Comparison of ENCODE assay signal across 38 cellular contexts in genomic region chr7:117272360-117272759, GRCh38. TPM values are rescaled to one million over a fixed set of nuclear protein-coding genes. Genes with fewer than 3 reads are reported as not detected.
"Had no signal": no experiment of that assay in that cellular context is flagged by ENCODE, and none has a peak within 500 bp of the region (broad histone marks: within the 10 kb centered on the region; RNA-seq: fewer than 3 reads in every experiment).

No MANE protein-coding gene starts in this region.

- H3K9me3 Mint-ChIP-seq: activated naive CD4-positive, alpha-beta T cell treated with anti-CD3 and anti-CD28 coated beads for 36 hours; activated naive CD4-positive, alpha-beta T cell treated with anti-CD3 and anti-CD28 coated beads, Interleukin-2, amount 10 ng/mL, durations not matched to agents 7 days and 5 days; activated naive CD4-positive, alpha-beta T cell treated with anti-CD3 and anti-CD28 coated beads, Interleukin-2, amount 50 U/mL, for 24 hours; activated naive CD8-positive, alpha-beta T cell treated with anti-CD3 and anti-CD28 coated beads for 36 hours; activated naive CD8-positive, alpha-beta T cell treated with anti-CD3 and anti-CD28 coated beads, Interleukin-2, amount 50 U/mL, for 24 hours; activated T-cell treated with anti-CD3 and anti-CD28 coated beads, Interleukin-2, amount 50 U/mL, for 24 hours; activated T-cell treated with anti-CD3 and anti-CD28 coated beads, Interleukin-2, amount 50 U/mL, for 4 hours; activated T-helper 17 cell treated with anti-CD3 and anti-CD28 coated beads, Interleukin-2, amount 50 U/mL, for 72 hours; activated T-helper 2 cell treated with anti-CD3 and anti-CD28 coated beads, Interferon-gamma antibody, Interleukin-2, Interleukin-4, amounts not matched to agents 10 μg/mL and 5 μg/mL and 100 μg/mL, durations not matched to agents 14 hours and 24 hours and 36 hours; brain; central memory CD8-positive, alpha-beta T cell had no signal

- H3K36me3 ChIP-seq: adrenal gland, ascending aorta, brain microvascular endothelial cell, breast epithelium had no signal

- H3K9me3 ChIP-seq: adrenal gland, ascending aorta, body of pancreas, breast epithelium had no signal

- H3K4me1 Mint-ChIP-seq: activated naive CD4-positive, alpha-beta T cell treated with anti-CD3 and anti-CD28 coated beads, Interleukin-2, amount 10 ng/mL, durations not matched to agents 7 days and 5 days; activated naive CD4-positive, alpha-beta T cell treated with anti-CD3 and anti-CD28 coated beads, Interleukin-2, amount 50 U/mL, for 24 hours; activated naive CD8-positive, alpha-beta T cell treated with anti-CD3 and anti-CD28 coated beads for 36 hours; activated naive CD8-positive, alpha-beta T cell treated with anti-CD3 and anti-CD28 coated beads, Interleukin-2, amount 10 ng/mL, durations not matched to agents 7 days and 5 days; activated naive CD8-positive, alpha-beta T cell treated with anti-CD3 and anti-CD28 coated beads, Interleukin-2, amount 50 U/mL, for 24 hours; activated T-helper 17 cell treated with anti-CD3 and anti-CD28 coated beads, Interleukin-2, amount 50 U/mL, for 72 hours; central memory CD8-positive, alpha-beta T cell had no signal

- H3K4me3 ChIP-seq: adrenal gland, ascending aorta, body of pancreas, breast epithelium, cardiac muscle cell had no signal

- H3K4me1 ChIP-seq: adrenal gland, body of pancreas, breast epithelium had no signal

- H3K27ac Mint-ChIP-seq: activated naive CD4-positive, alpha-beta T cell treated with anti-CD3 and anti-CD28 coated beads for 36 hours; activated naive CD4-positive, alpha-beta T cell treated with anti-CD3 and anti-CD28 coated beads, Interleukin-2, amount 10 ng/mL, durations not matched to agents 7 days and 5 days; activated naive CD4-positive, alpha-beta T cell treated with anti-CD3 and anti-CD28 coated beads, Interleukin-2, amount 50 U/mL, for 72 hours; activated naive CD8-positive, alpha-beta T cell; activated naive CD8-positive, alpha-beta T cell treated with anti-CD3 and anti-CD28 coated beads for 36 hours; activated naive CD8-positive, alpha-beta T cell treated with anti-CD3 and anti-CD28 coated beads, Interleukin-2, amount 10 ng/mL, durations not matched to agents 7 days and 5 days; activated naive CD8-positive, alpha-beta T cell treated with anti-CD3 and anti-CD28 coated beads, Interleukin-2, amount 50 U/mL, for 24 hours; activated T-cell treated with anti-CD3 and anti-CD28 coated beads, Interleukin-2, amount 50 U/mL, for 24 hours; activated T-cell treated with anti-CD3 and anti-CD28 coated beads, Interleukin-2, amount 50 U/mL, for 72 hours; activated T-helper 1 cell treated with anti-CD3 and anti-CD28 coated beads, Interleukin-12 subunit alpha, Interleukin-12 subunit beta, Interleukin-2, Interleukin-4 antibody, amounts not matched to agents 30 ng/mL and 10 ng/mL and 1 ng/mL, durations not matched to agents 14 hours and 24 hours and 36 hours; activated T-helper 17 cell treated with anti-CD3 and anti-CD28 coated beads, Interleukin-2, amount 50 U/mL, for 72 hours; activated T-helper 2 cell treated with anti-CD3 and anti-CD28 coated beads, Interferon-gamma antibody, Interleukin-2, Interleukin-4, amounts not matched to agents 10 μg/mL and 5 μg/mL and 100 μg/mL, durations not matched to agents 14 hours and 24 hours and 36 hours had no signal

- H3K27me3 Mint-ChIP-seq: activated naive CD4-positive, alpha-beta T cell treated with anti-CD3 and anti-CD28 coated beads, Interleukin-2, amount 10 ng/mL, durations not matched to agents 7 days and 5 days had no signal

- H3K27ac ChIP-seq: adrenal gland, ascending aorta, body of pancreas, brain microvascular endothelial cell had no signal

- DNase-seq: activated effector memory CD4-positive, alpha-beta T cell treated with anti-CD3 and anti-CD28 coated beads, Interleukin-2, amount 50 U/mL, for 16 hours; activated effector memory CD4-positive, alpha-beta T cell treated with Interleukin-2 at 50 U/mL for 16 hours; activated gamma-delta T cell; activated gamma-delta T cell treated with Interleukin-2 at 50 U/mL for 16 hours; activated naive CD4-positive, alpha-beta T cell; activated naive CD4-positive, alpha-beta T cell treated with anti-CD3 and anti-CD28 coated beads for 36 hours; activated naive CD4-positive, alpha-beta T cell treated with anti-CD3 and anti-CD28 coated beads, Interleukin-2, amount 10 ng/mL, durations not matched to agents 7 days and 5 days; activated naive CD4-positive, alpha-beta T cell treated with anti-CD3 and anti-CD28 coated beads, Interleukin-2, amount 50 U/mL, for 16 hours; activated naive CD4-positive, alpha-beta T cell treated with Interleukin-2 at 50 U/mL for 16 hours; activated naive CD8-positive, alpha-beta T cell treated with anti-CD3 and anti-CD28 coated beads for 36 hours; activated naive CD8-positive, alpha-beta T cell treated with anti-CD3 and anti-CD28 coated beads, Interleukin-2, amount 10 ng/mL, durations not matched to agents 7 days and 5 days; activated naive CD8-positive, alpha-beta T cell treated with anti-CD3 and anti-CD28 coated beads, Interleukin-2, amount 50 U/mL, for 24 hours; activated T-cell treated with anti-CD3 and anti-CD28 coated beads, Interleukin-2, amount 50 U/mL, for 1 hour; activated T-cell treated with anti-CD3 and anti-CD28 coated beads, Interleukin-2, amount 50 U/mL, for 24 hours; activated T-cell treated with anti-CD3 and anti-CD28 coated beads, Interleukin-2, amount 50 U/mL, for 4 hours; activated T-cell treated with anti-CD3 and anti-CD28 coated beads, Interleukin-2, amount 50 U/mL, for 48 hours; activated T-cell treated with anti-CD3 and anti-CD28 coated beads, Interleukin-2, amount 50 U/mL, for 72 hours; adrenal gland; amniotic stem cell; amygdala; anterior cingulate cortex; aorta; body of pancreas; brain microvascular endothelial cell; caudate nucleus; central memory CD4-positive, alpha-beta T cell; cerebellar nuclear complex had no signal

- H3K27me3 ChIP-seq: adrenal gland, ascending aorta, body of pancreas, brain microvascular endothelial cell, breast epithelium, cardiac muscle cell had no signal

- H3K4me3 Mint-ChIP-seq: activated naive CD4-positive, alpha-beta T cell treated with anti-CD3 and anti-CD28 coated beads for 36 hours; activated naive CD4-positive, alpha-beta T cell treated with anti-CD3 and anti-CD28 coated beads, Interleukin-2, amount 10 ng/mL, durations not matched to agents 7 days and 5 days; activated naive CD4-positive, alpha-beta T cell treated with anti-CD3 and anti-CD28 coated beads, Interleukin-2, amount 50 U/mL, for 24 hours; activated naive CD8-positive, alpha-beta T cell; activated naive CD8-positive, alpha-beta T cell treated with anti-CD3 and anti-CD28 coated beads for 36 hours; activated naive CD8-positive, alpha-beta T cell treated with anti-CD3 and anti-CD28 coated beads, Interleukin-2, amount 10 ng/mL, durations not matched to agents 7 days and 5 days; activated naive CD8-positive, alpha-beta T cell treated with anti-CD3 and anti-CD28 coated beads, Interleukin-2, amount 50 U/mL, for 24 hours; activated T-cell treated with anti-CD3 and anti-CD28 coated beads, Interleukin-2, amount 50 U/mL, for 24 hours; activated T-cell treated with anti-CD3 and anti-CD28 coated beads, Interleukin-2, amount 50 U/mL, for 4 hours; activated T-cell treated with anti-CD3 and anti-CD28 coated beads, Interleukin-2, amount 50 U/mL, for 72 hours; activated T-helper 1 cell treated with anti-CD3 and anti-CD28 coated beads, Interleukin-12 subunit alpha, Interleukin-12 subunit beta, Interleukin-2, Interleukin-4 antibody, amounts not matched to agents 30 ng/mL and 10 ng/mL and 1 ng/mL, durations not matched to agents 14 hours and 24 hours and 36 hours; activated T-helper 17 cell treated with anti-CD3 and anti-CD28 coated beads, Interleukin-2, amount 50 U/mL, for 72 hours; brain; central memory CD8-positive, alpha-beta T cell had no signal

- ATAC-seq: activated naive CD4-positive, alpha-beta T cell treated with anti-CD3 and anti-CD28 coated beads, Interleukin-2, amount 50 U/mL, for 72 hours; activated naive CD8-positive, alpha-beta T cell treated with anti-CD3 and anti-CD28 coated beads, Interleukin-2, amount 50 U/mL, for 24 hours; activated T-cell treated with anti-CD3 and anti-CD28 coated beads, Interleukin-2, amount 50 U/mL, for 4 hours; activated T-cell treated with anti-CD3 and anti-CD28 coated beads, Interleukin-2, amount 50 U/mL, for 72 hours; activated T-helper 17 cell treated with anti-CD3 and anti-CD28 coated beads, Interleukin-2, amount 50 U/mL, for 72 hours; body of pancreas had no signal

- H3K36me3 Mint-ChIP-seq: activated naive CD4-positive, alpha-beta T cell treated with anti-CD3 and anti-CD28 coated beads, Interleukin-2, amount 10 ng/mL, durations not matched to agents 7 days and 5 days; activated naive CD4-positive, alpha-beta T cell treated with anti-CD3 and anti-CD28 coated beads, Interleukin-2, amount 50 U/mL, for 24 hours; activated naive CD4-positive, alpha-beta T cell treated with anti-CD3 and anti-CD28 coated beads, Interleukin-2, amount 50 U/mL, for 72 hours; activated naive CD8-positive, alpha-beta T cell; activated naive CD8-positive, alpha-beta T cell treated with anti-CD3 and anti-CD28 coated beads for 36 hours; activated naive CD8-positive, alpha-beta T cell treated with anti-CD3 and anti-CD28 coated beads, Interleukin-2, amount 10 ng/mL, durations not matched to agents 7 days and 5 days; brain had no signal

RNA-seq across cellular contexts. Expression of gene WNT2, which starts 50.5 kb away (rescaled TPM):
- total RNA-seq: activated naive CD4-positive, alpha-beta T cell treated with anti-CD3 and anti-CD28 coated beads for 36 hours; activated naive CD4-positive, alpha-beta T cell treated with anti-CD3 and anti-CD28 coated beads, Interleukin-2, amount 50 U/mL, for 72 hours; activated naive CD8-positive, alpha-beta T cell treated with anti-CD3 and anti-CD28 coated beads for 36 hours; activated naive CD8-positive, alpha-beta T cell treated with anti-CD3 and anti-CD28 coated beads, Interleukin-2, amount 10 ng/mL, durations not matched to agents 7 days and 5 days; activated T-cell treated with anti-CD3 and anti-CD28 coated beads, Interleukin-2, amount 50 U/mL, for 4 hours; activated T-cell treated with anti-CD3 and anti-CD28 coated beads, Interleukin-2, amount 50 U/mL, for 72 hours; activated T-helper 1 cell treated with anti-CD3 and anti-CD28 coated beads, Interleukin-12 subunit alpha, Interleukin-12 subunit beta, Interleukin-2, Interleukin-4 antibody, amounts not matched to agents 30 ng/mL and 10 ng/mL and 1 ng/mL, durations not matched to agents 14 hours and 24 hours and 36 hours; activated T-helper 17 cell treated with anti-CD3 and anti-CD28 coated beads, Interleukin-2, amount 50 U/mL, for 72 hours; activated T-helper 2 cell treated with anti-CD3 and anti-CD28 coated beads, Interferon-gamma antibody, Interleukin-2, Interleukin-4, amounts not matched to agents 10 μg/mL and 5 μg/mL and 100 μg/mL, durations not matched to agents 14 hours and 24 hours and 36 hours; body of pancreas had no signal
- polyA plus RNA-seq: aorta had no signal
